1 cellular context compared by ENCODE assay signal in genomic region chr12:113476093-113476986, GRCh38.
A peak's percentile ranks its signal among the peaks of the same experiment; 100 is the strongest.
TF ChIP-seq lines count a peak whose summit lies in the region.

No MANE protein-coding gene starts in this region.

TF ChIP-seq in H1, 55 proteins besides CTCF, POLR2A, EP300 and RAD21:
- peak; percentile 77 for TF ChIP-seq SUZ12 (IDR thresholded peaks at IDR 0.05; ENCODE audit: low read length)
- 0 out of 2 replicates have a peak, but pooled peaks have one; percentile 18 for TF ChIP-seq RBBP5 (IDR thresholded peaks at IDR 0.05; ENCODE audit: borderline replicate concordance, low read depth, low read length)
- TF ChIP-seq EZH2 (IDR thresholded peaks at IDR 0.05; ENCODE audit: low read depth, low read length, severe bottlenecking) = peak; percentile 61
- TF ChIP-seq EGR1 (IDR thresholded peaks at IDR 0.05; ENCODE audit: borderline replicate concordance, low read depth, low read length) = peak; percentile 33; the same call in 1 of the 2 replicates
- no peak for TF ChIP-seq KDM4A (IDR thresholded peaks at IDR 0.05; ENCODE audit: low read depth, low read length, severe bottlenecking)
- TF ChIP-seq POLR2AphosphoS5 (IDR thresholded peaks at IDR 0.05; ENCODE audit: low read depth, low read length) = no peak
- peak; percentile 39 for TF ChIP-seq ASH2L (IDR thresholded peaks at IDR 0.05; ENCODE audit: low read length)
